Comparison of ENCODE assay signal across 8 cellular contexts in the genomic region with DNA sequence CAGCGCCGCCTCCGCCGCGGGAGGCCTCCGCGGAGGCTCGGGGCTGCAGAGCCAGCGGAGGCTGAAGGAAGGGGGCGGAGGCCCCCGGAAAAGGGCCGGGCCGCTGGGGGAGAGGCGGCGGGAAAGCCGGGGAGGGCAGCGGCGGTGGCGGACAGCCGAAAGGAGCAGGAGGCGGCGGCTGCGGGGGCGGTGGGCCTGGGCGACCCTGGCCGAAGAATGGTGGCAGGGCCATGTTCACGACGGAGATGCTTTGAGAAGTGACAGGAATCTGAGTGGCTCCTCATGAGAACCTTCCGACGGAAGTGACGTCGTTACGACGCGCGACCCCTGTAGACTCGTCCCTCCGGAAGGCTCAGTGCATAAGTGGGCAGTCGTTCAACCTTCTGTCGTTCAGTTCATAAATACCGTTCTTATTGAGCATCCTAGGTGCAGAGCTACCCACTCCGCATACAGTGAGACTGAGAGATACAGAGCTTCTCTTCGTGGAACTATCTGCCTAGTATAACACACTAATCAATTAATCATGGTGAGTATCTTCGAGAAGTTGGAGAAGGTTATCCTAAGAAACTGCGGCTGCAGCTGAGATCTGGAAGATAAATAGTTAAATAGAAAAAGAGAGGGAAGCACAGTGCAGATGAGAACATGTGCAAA. TPM values are rescaled to one million over a fixed set of nuclear protein-coding genes. Genes with fewer than 3 reads are reported as not detected.
DNase-seq lines count a peak whose midpoint lies in the region; ATAC-seq, FAIRE-seq and TF ChIP-seq lines count a peak whose summit lies in the region.

TSS of gene PDCD7 (minus strand) at position 259 of the 651 bp plus-strand sequence. CDS start at position 232, 27 bp downstream.

- FAIRE-seq in D721Med (lab: Jason Lieb, UNC), result peak; percentile 67

- H3K4me3 ChIP-seq in mucosa of rectum (ENCODE audit: low read length in 2 of 2), result peak within 1 kb of the TSS; percentile 83 to 98

- peaks cover 4 to 8% (median 5%) of the 10 kb centered on the region in 3 donors for H3K9me3 Mint-ChIP-seq in IgD-negative memory B cell

- peak; percentile 94 for DNase-seq in D721Med (ENCODE audit: insufficient read length, low spot score)
- DNase-seq in OCI-M2 (lab: John Stamatoyannopoulos, UW; ENCODE audit: unreplicated experiment), result peak; percentile 47
- DNase-seq in activated T-cell treated with anti-CD3 and anti-CD28 coated beads for 48 hours (ENCODE audit: low read depth), result peak; percentile 74
- DNase-seq in erythroblast (lab: John Stamatoyannopoulos, UW), result peak; percentile 94 to 96
- peak; percentile 86 for DNase-seq in stimulated activated CD8-positive, alpha-beta memory T cell treated with anti-CD3 and anti-CD28 coated beads, Interleukin-4, amount 100 ng/mL, for 48 hours

- H3K36me3 ChIP-seq in mucosa of rectum (ENCODE audit: control insufficient read depth in 2 of 2, insufficient read depth in 2 of 2, low read length in 2 of 2), result peaks cover 6 to 10% of the 10 kb centered on the region in 2 donors

- peak within 1 kb of the TSS; percentile 77 for H3K9ac ChIP-seq in mucosa of rectum (ENCODE audit: low read depth in 1 of 2, low read length in 2 of 2)

- H3K4me1 ChIP-seq in mucosa of rectum (ENCODE audit: control insufficient read depth in 2 of 2, insufficient read depth in 2 of 2, low read length in 2 of 2), result peaks cover 3 to 5% of the 10 kb centered on the region in 2 donors

- peaks cover 19 to 21% (median 20%) of the 10 kb centered on the region in 3 donors for H3K4me1 Mint-ChIP-seq in IgD-negative memory B cell

- TF ChIP-seq POLR2A in erythroblast (IDR thresholded peaks at IDR 0.05; ENCODE audit: low read length), result peak; percentile 92

- H3K27ac ChIP-seq in mucosa of rectum (ENCODE audit: low read depth in 2 of 2, low read length in 2 of 2), result peak within 1 kb of the TSS; percentile 82 to 87

- peak; percentile 83 for ATAC-seq in GM21526 (IDR thresholded peaks at IDR 0.05; ENCODE audit: low FRiP score, unreplicated experiment)

- peaks cover 2% of the 10 kb centered on the region for H3K36me3 Mint-ChIP-seq in IgD-negative memory B cell

- H3K27me3 ChIP-seq in mucosa of rectum (ENCODE audit: control insufficient read depth in 2 of 2, insufficient read depth in 2 of 2, low read length in 2 of 2), result no peaks in the 10 kb centered on the region

- peak within 1 kb of the TSS; percentile 91 to 98 (median 95) for H3K27ac Mint-ChIP-seq in IgD-negative memory B cell

- H3K9me3 ChIP-seq in mucosa of rectum (ENCODE audit: control insufficient read depth in 2 of 2, low read length in 2 of 2), result no peaks in the 10 kb centered on the region

- TF ChIP-seq CTCF in D721Med (IDR thresholded peaks at IDR 0.05; ENCODE audit: insufficient read depth, missing control alignments), result no peak

- H3K4me3 Mint-ChIP-seq in IgD-negative memory B cell, result peak within 1 kb of the TSS; percentile 88 to 98 (median 96)

- H3K27me3 Mint-ChIP-seq in IgD-negative memory B cell, result no peaks in the 10 kb centered on the region

RNA-seq across cellular contexts. Expression of gene PDCD7, which starts in this region (rescaled TPM):
- polyA plus RNA-seq in IgD-negative memory B cell, result 13.4 TPM

Comparison
In these comparisons a context has a peak if more than half of its experiments do, and no peak if none do; other contexts are left out.
1. Peak in every context shown above with its lines: DNase-seq, ATAC-seq, H3K4me3 ChIP-seq and H3K27ac ChIP-seq.